In genomic region chr5:82881571-82882200, GRCh38 we compare ENCODE assay signal across 15 cellular contexts.
A peak's percentile ranks its signal among the peaks of the same experiment; 100 is the strongest.
DNase-seq lines count a peak whose midpoint lies in the region; ATAC-seq and TF ChIP-seq lines count a peak whose summit lies in the region.
"Had no signal": no experiment of that assay in that cellular context is flagged by ENCODE, and none has a peak within 500 bp of the region (broad histone marks: within the 10 kb centered on the region; RNA-seq: fewer than 3 reads in every experiment).

No MANE protein-coding gene starts in this region.

- H3K36me3 ChIP-seq in BLaER1 treated with 17β-estradiol and CSF1 and Interleukin-3, amounts not matched to agents 10 nM and 100 nM: no peaks in the 10 kb centered on the region
- no peaks in the 10 kb centered on the region for H3K36me3 ChIP-seq in Peyer's patch
- H3K36me3 ChIP-seq: ascending aorta, right lobe of liver had no signal

- H3K27ac ChIP-seq in BLaER1 treated with 17β-estradiol and CSF1 and Interleukin-3, amounts not matched to agents 10 nM and 100 nM: no peak overlapping the region
- no peak overlapping the region for H3K27ac ChIP-seq in Peyer's patch
- H3K27ac ChIP-seq: ascending aorta, dorsolateral prefrontal cortex, right lobe of liver had no signal

- ATAC-seq in GM18867 (IDR thresholded peaks at IDR 0.05; ENCODE audit: unreplicated experiment) (peak; percentile 72), GM21619 (IDR thresholded peaks at IDR 0.05; ENCODE audit: unreplicated experiment) (peak; percentile 46), HG03342 (IDR thresholded peaks at IDR 0.05; ENCODE audit: unreplicated experiment) (peak; percentile 44)

- no peaks in the 10 kb centered on the region for H4K20me1 ChIP-seq in BLaER1 treated with 17β-estradiol and CSF1 and Interleukin-3, amounts not matched to agents 10 nM and 100 nM

- H3K27me3 ChIP-seq in BLaER1 treated with 17β-estradiol and CSF1 and Interleukin-3, amounts not matched to agents 10 nM and 100 nM: no peaks in the 10 kb centered on the region
- no peaks in the 10 kb centered on the region for H3K27me3 ChIP-seq in Peyer's patch
- H3K27me3 ChIP-seq: ascending aorta, dorsolateral prefrontal cortex, right lobe of liver had no signal

- peaks cover 21 to 34% (median 25%) of the 10 kb centered on the region in 11 experiments for H3K9me3 ChIP-seq in BLaER1 treated with 17β-estradiol and CSF1 and Interleukin-3, amounts not matched to agents 10 nM and 100 nM (replicated peaks in 1 of 11)
- peaks cover 0 to 4% (median 0%) of the 10 kb centered on the region in 4 donors for H3K9me3 ChIP-seq in Peyer's patch
- H3K9me3 ChIP-seq: right lobe of liver had no signal

- no peak for DNase-seq in Peyer's patch
- DNase-seq in hippocampal formation (lab: John Stamatoyannopoulos, UW): no peak
- DNase-seq in activated CD8-positive, alpha-beta memory T cell treated with anti-CD3 and anti-CD28 coated beads, Interleukin-2, amount 50 U/mL, for 4 hours: no peak
- no peak for DNase-seq in NCI-H82 treated with DMSO at 0.1 percent for 48 hours (lab: John Stamatoyannopoulos, UW; ENCODE audit: unreplicated experiment)
- DNase-seq: dorsolateral prefrontal cortex, Karpas-422, NCI-H187, NCI-H774, right lobe of liver, SHP77 had no signal

- H3K4me2 ChIP-seq in BLaER1 treated with 17β-estradiol and CSF1 and Interleukin-3, amounts not matched to agents 10 nM and 100 nM: peak overlapping the region in 9 of 11 experiments; percentile 0 to 46 (median 6); a peak in 5 of 22 replicates

- H3K4me1 ChIP-seq in BLaER1 treated with 17β-estradiol and CSF1 and Interleukin-3, amounts not matched to agents 10 nM and 100 nM: peaks cover 0 to 26% (median 8%) of the 10 kb centered on the region in 10 experiments; a peak in 14 of 20 replicates
- H3K4me1 ChIP-seq in Peyer's patch: no peaks in the 10 kb centered on the region
- H3K4me1 ChIP-seq: ascending aorta, right lobe of liver had no signal

- no peak overlapping the region for H3K9ac ChIP-seq in BLaER1 treated with 17β-estradiol and CSF1 and Interleukin-3, amounts not matched to agents 10 nM and 100 nM

- no peak for TF ChIP-seq POLR2A in Peyer's patch (IDR thresholded peaks at IDR 0.05)

- TF ChIP-seq CTCF in Peyer's patch (IDR thresholded peaks at IDR 0.05): no peak

- H3K4me3 ChIP-seq in BLaER1 treated with 17β-estradiol and CSF1 and Interleukin-3, amounts not matched to agents 10 nM and 100 nM: no peak overlapping the region
- H3K4me3 ChIP-seq in Peyer's patch: no peak overlapping the region
- H3K4me3 ChIP-seq: ascending aorta, dorsolateral prefrontal cortex, right lobe of liver had no signal
